Comparison of ENCODE assay signal across 14 cellular contexts in the genomic region with DNA sequence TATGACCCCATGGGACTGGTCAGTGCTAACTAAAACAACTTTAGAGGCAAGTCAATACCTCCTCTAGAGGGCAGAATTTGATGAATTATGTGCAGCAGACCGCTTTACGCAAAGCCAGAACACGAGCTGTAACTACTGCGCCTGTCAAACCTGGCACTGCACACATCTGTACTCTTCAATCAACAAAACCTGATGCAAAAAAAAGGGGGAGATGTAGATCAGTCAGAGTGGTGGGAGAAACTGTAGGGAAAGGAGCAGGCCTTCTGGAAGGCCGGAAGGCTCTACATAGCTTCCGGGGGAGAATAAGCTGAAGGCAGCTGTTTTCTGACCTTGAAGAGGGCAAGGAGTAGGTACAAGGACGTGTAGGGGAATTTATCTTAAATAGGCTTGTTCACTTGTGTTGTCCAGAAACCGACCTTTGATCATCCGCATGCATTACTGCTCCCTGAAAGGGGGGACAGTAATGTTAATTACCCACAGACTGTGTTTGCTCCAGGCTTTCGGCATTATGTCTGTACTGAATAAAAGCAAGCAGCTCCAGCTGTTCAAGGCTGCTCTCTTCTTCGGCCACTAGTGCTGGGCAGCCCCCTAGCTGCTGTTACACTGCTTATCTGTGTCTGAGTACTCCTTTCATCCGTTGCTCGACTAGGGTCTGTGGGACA. TPM values are rescaled to one million over a fixed set of nuclear protein-coding genes. Genes with fewer than 3 reads are reported as not detected.
DNase-seq lines count a peak whose midpoint lies in the region; ATAC-seq, FAIRE-seq and TF ChIP-seq lines count a peak whose summit lies in the region.
"Had no signal": no experiment of that assay in that cellular context is flagged by ENCODE, and none has a peak within 500 bp of the region (broad histone marks: within the 10 kb centered on the region; RNA-seq: fewer than 3 reads in every experiment).

No MANE protein-coding gene starts in this region.

- WGBS in pancreas, 2 donors, result 69 to 75% methylated on average over 13 of the region's 13 CpGs

- H3K27me3 ChIP-seq in Loucy (ENCODE audit: insufficient read depth, low read length, poor library complexity, severe bottlenecking), result peaks cover 5% of the 10 kb centered on the region
- no peaks in the 10 kb centered on the region for H3K27me3 ChIP-seq in pancreas
- H3K27me3 ChIP-seq: stomach had no signal

- DNase-seq in GM10266 (ENCODE audit: extremely low spot score) (no peak), cerebellar cortex (ENCODE audit: low spot score) (peak; percentile 9), pancreas (no peak), urothelium cell line (ENCODE audit: low spot score) (no peak)
- DNase-seq: activated naive CD4-positive, alpha-beta T cell treated with anti-CD3 and anti-CD28 coated beads, Interleukin-2, amount 10 ng/mL, durations not matched to agents 7 days and 5 days; head of caudate nucleus; left ventricle myocardium inferior; naive thymus-derived CD4-positive, alpha-beta T cell; NCI-H1694; SIG-M5; stomach had no signal

- no peaks in the 10 kb centered on the region for H3K9me2 ChIP-seq in Loucy (replicated peaks; ENCODE audit: low read depth, low read length)

- H3K36me3 ChIP-seq in Loucy (ENCODE audit: insufficient read depth, low read length) (no peaks in the 10 kb centered on the region), pancreas (peaks cover 0 to 3% (median 0%) of the 10 kb centered on the region in 3 donors)

- no peak overlapping the region for H3K27ac ChIP-seq in pancreas
- H3K27ac ChIP-seq: left ventricle myocardium inferior had no signal

- H2AFZ ChIP-seq in Loucy (ENCODE audit: low read length), result no peak overlapping the region

- H3K9me3 ChIP-seq in Loucy (ENCODE audit: insufficient read depth, low read depth, low read length), result no peaks in the 10 kb centered on the region
- no peaks in the 10 kb centered on the region for H3K9me3 ChIP-seq in pancreas
- H3K9me3 ChIP-seq: left ventricle myocardium inferior, stomach had no signal

- H3K4me2 ChIP-seq in Loucy (ENCODE audit: low read depth, low read length, poor library complexity, severe bottlenecking), result no peak overlapping the region

- peak; percentile 13 for TF ChIP-seq CTCF in GM10266 (IDR thresholded peaks at IDR 0.05; ENCODE audit: control insufficient read depth, insufficient read depth, low read depth, missing control alignments)
- TF ChIP-seq CTCF in Loucy (conservative IDR thresholded peaks at IDR 0.05; ENCODE audit: low read length), result peak; percentile 56
- no peak for TF ChIP-seq CTCF in pancreas (IDR thresholded peaks at IDR 0.05)

- peak in 3 of 4 donors; percentile 35 to 63 (median 45) for ATAC-seq in pancreas
- no peak for ATAC-seq in HG03439 (IDR thresholded peaks at IDR 0.05; ENCODE audit: unreplicated experiment)
- ATAC-seq in GM18519 (IDR thresholded peaks at IDR 0.05; ENCODE audit: low FRiP score, unreplicated experiment), result no peak
- ATAC-seq: naive thymus-derived CD4-positive, alpha-beta T cell had no signal

- no peak overlapping the region for H3K9ac ChIP-seq in Loucy (ENCODE audit: low read depth, low read length, poor library complexity, severe bottlenecking)

- FAIRE-seq in pancreas (lab: Jason Lieb, UNC) (no peak), urothelium cell line (lab: Jason Lieb, UNC) (no peak)

- H3K4me3 ChIP-seq in Loucy (ENCODE audit: low read length, poor library complexity, severe bottlenecking), result no peak overlapping the region
- H3K4me3 ChIP-seq in pancreas, result no peak overlapping the region
- H3K4me3 ChIP-seq: left ventricle myocardium inferior, stomach had no signal

- no peaks in the 10 kb centered on the region for H3K79me2 ChIP-seq in Loucy (ENCODE audit: insufficient read depth, low read length)

- H3K4me1 ChIP-seq in Loucy (ENCODE audit: insufficient read depth, low read length, poor library complexity, severe bottlenecking) (peaks cover 6% of the 10 kb centered on the region), pancreas (peaks cover 0 to 7% (median 0%) of the 10 kb centered on the region in 3 donors)
- H3K4me1 ChIP-seq: left ventricle myocardium inferior had no signal

- no peaks in the 10 kb centered on the region for H4K20me1 ChIP-seq in Loucy (ENCODE audit: insufficient read depth, low read length, poor library complexity, severe bottlenecking)

- no peaks in the 10 kb centered on the region for H3F3A ChIP-seq in Loucy (ENCODE audit: low read depth)

- intact Hi-C loops in pancreas (cut with DNase I), result no loop called here

RNA-seq across cellular contexts. Expression of gene GPR160, which starts 41.0 kb away (rescaled TPM):
- total RNA-seq in pancreas, result 10 to 100 TPM in 3 of 6 donors, 1 to 10 TPM in 3; 7.6 to 12.7 (median 10.2) TPM
- polyA plus RNA-seq in pancreas, result 1 to 10 TPM; 4.4 to 5.1 TPM

Comparison
In these comparisons a context has a peak if more than half of its experiments do, and no peak if none do; other contexts are left out.
1. CTCF ChIP-seq: peak in GM10266 (single experiment) and Loucy (single experiment); none in pancreas (0 of 4).
2. ATAC-seq: peak in pancreas (3 of 4); none in HG03439 (single experiment) and GM18519 (single experiment).